Comparison of ENCODE assay signal across 8 cellular contexts in the genomic region with DNA sequence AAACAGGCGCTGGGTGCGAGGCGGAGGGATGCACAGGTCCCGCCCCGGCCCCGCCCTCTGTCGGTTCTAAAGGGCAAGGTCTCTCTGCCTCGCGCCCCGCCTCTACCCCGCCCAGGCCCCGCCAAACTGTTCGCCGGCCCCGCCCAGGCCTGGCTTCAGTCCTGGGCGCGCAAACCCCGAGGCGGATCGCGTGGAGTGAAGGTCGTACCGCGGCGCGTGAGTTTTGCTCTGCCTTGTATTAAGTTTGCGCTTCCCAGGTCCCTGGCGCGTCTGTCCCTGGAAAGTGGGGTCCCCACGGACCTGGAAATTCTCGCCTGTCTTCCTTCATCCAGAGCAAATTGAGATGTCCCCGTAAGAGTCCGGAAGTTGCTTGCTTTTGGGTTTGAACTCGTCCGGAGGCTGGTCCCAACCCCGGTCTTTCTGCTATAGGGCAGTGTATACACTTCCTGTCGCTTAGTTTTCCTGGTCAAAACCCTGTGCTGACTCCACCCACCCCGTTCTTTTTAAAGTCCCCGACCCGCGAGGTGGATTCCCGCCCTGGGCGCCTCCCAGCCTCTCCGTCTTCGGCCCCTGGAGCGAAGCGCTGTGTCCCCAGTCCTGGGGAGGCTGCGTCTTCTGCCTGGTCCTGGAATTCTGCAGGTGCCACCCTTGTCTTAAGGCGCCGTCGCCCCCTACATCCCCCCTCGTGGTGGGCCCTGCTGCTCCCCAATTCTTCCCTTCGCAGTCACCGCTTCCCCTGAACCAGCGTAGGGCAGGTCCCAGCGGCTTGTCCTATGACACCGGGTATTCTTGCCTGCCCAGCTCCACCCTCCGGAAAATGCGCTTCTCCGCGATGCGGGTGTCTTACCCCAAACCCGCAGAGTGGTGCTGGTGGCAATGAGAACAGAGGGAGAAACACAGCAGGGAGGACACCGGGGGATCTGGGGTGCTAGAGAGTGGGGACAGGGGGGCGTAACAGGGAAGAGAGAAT. TPM values are rescaled to one million over a fixed set of nuclear protein-coding genes. Genes with fewer than 3 reads are reported as not detected.
DNase-seq lines count a peak whose midpoint lies in the region; ATAC-seq and TF ChIP-seq lines count a peak whose summit lies in the region.

No MANE protein-coding gene starts in this region.

- H3K27ac ChIP-seq in iPS DF 6.9 (ENCODE audit: low read length) = no peak overlapping the region
- H3K27ac ChIP-seq in gastrocnemius medialis = peak overlapping the region; percentile 69 to 88 (median 82)

- H3K9me3 ChIP-seq in iPS DF 6.9 (ENCODE audit: control insufficient read depth, insufficient read depth, low read length) (no peaks in the 10 kb centered on the region), gastrocnemius medialis (no peaks in the 10 kb centered on the region)

- no peaks in the 10 kb centered on the region for H3K27me3 ChIP-seq in iPS DF 6.9 (ENCODE audit: control insufficient read depth, insufficient read depth, low read length)
- no peaks in the 10 kb centered on the region for H3K27me3 ChIP-seq in gastrocnemius medialis

- in situ Hi-C loops in astrocyte of the spinal cord (cut with HindIII; ENCODE audit: low sequenced_read_pairs) (no loop called here), gastrocnemius medialis (cut with MboI; ENCODE audit: low sequenced_read_pairs in 4 of 4) (no loop called here)

- peak; percentile 77 for TF ChIP-seq POLR2A in GM15510 (IDR thresholded peaks at IDR 0.05; ENCODE audit: borderline replicate concordance, extremely low read depth, insufficient read length)
- peak; percentile 32 to 44 for TF ChIP-seq POLR2A in gastrocnemius medialis (IDR thresholded peaks at IDR 0.05)

- no peaks in the 10 kb centered on the region for H3K36me3 ChIP-seq in iPS DF 6.9 (ENCODE audit: control insufficient read depth, insufficient read depth, low read length)
- H3K36me3 ChIP-seq in gastrocnemius medialis = no peaks in the 10 kb centered on the region

- TF ChIP-seq CTCF in astrocyte of the spinal cord (IDR thresholded peaks at IDR 0.05; ENCODE audit: low read depth, low read length) = peak; percentile 6
- peak in 2 of 5 experiments; percentile 39 to 47 for TF ChIP-seq CTCF in gastrocnemius medialis (IDR thresholded peaks at IDR 0.05 in 4 of 5, conservative IDR thresholded peaks at IDR 0.05 in 1 of 5)

- ATAC-seq in HG02970 (IDR thresholded peaks at IDR 0.05; ENCODE audit: low FRiP score, unreplicated experiment) (peak; percentile 78), gastrocnemius medialis (peak; percentile 69 to 80)

- intact Hi-C loops in gastrocnemius medialis (cut with DNase I; ENCODE audit: low total_unique reads) = loop anchor here (1.0 to 10.0 kb wide), 4 partner anchors 9 to 569 kb away; a partner anchor contains a TSS

- WGBS in iPS DF 6.9 (ENCODE audit: insufficient coverage, insufficient read length) = no CpG with 5 or more reads among the region's 65 CpGs

- H3K4me3 ChIP-seq in astrocyte of the spinal cord (ENCODE audit: low read depth, low read length) (peak overlapping the region; percentile 59), iPS DF 6.9 (ENCODE audit: low read length) (peak overlapping the region; percentile 56; the same call in 1 of the 2 replicates), gastrocnemius medialis (peak overlapping the region; percentile 59 to 74 (median 70))

- H3K4me1 ChIP-seq in iPS DF 6.9 (ENCODE audit: control insufficient read depth, insufficient read depth, low read length) (no peaks in the 10 kb centered on the region), gastrocnemius medialis (peaks cover 25% of the 10 kb centered on the region in 2 donors)

- DNase-seq in T-helper 22 cell (ENCODE audit: low read depth) (peak; percentile 81), astrocyte of the spinal cord (ENCODE audit: low read depth, low spot score) (peak; percentile 82), iPS DF 6.9 (ENCODE audit: low read depth, low spot score) (no peak), gastrocnemius medialis (peak; percentile 68 to 79), NCI-H2081 (lab: John Stamatoyannopoulos, UW) (no peak), NCI-H128 (lab: John Stamatoyannopoulos, UW; ENCODE audit: unreplicated experiment) (no peak)

RNA-seq across cellular contexts. Expression of a gene that starts 8.6 kb away (rescaled TPM):
- 10 to 100 TPM in 1 of 4 donors, 1 to 10 TPM in 3; 3.4 to 12.9 (median 7.9) TPM for total RNA-seq in gastrocnemius medialis

RNA-seq across cellular contexts. Expression of a gene that starts 34.0 kb away (rescaled TPM):
- total RNA-seq in gastrocnemius medialis = 1 to 10 TPM; 4.0 to 6.2 (median 4.8) TPM

Comparison
In these comparisons a context has a peak if more than half of its experiments do, and no peak if none do; other contexts are left out.
1. DNase-seq: peak in T-helper 22 cell (single experiment), astrocyte of the spinal cord (single experiment) and gastrocnemius medialis (2 of 2); none in iPS DF 6.9 (single experiment), NCI-H2081 (0 of 2) and NCI-H128 (single experiment).
2. Peak in every context shown above with its lines, with median percentiles within 50 percentile points of each other: H3K4me3 ChIP-seq.